ENCODE assay signal across 17 cellular contexts in genomic region chr21:43603230-43603626, GRCh38. TPM values are rescaled to one million over a fixed set of nuclear protein-coding genes. Genes with fewer than 3 reads are reported as not detected.
DNase-seq lines count a peak whose midpoint lies in the region; ATAC-seq, FAIRE-seq and TF ChIP-seq lines count a peak whose summit lies in the region.
"Had no signal": no experiment of that assay in that cellular context is flagged by ENCODE, and none has a peak within 500 bp of the region (broad histone marks: within the 10 kb centered on the region; RNA-seq: fewer than 3 reads in every experiment).

No MANE protein-coding gene starts in this region.

- no peak overlapping the region for H3K4me3 ChIP-seq in left lung
- no peak overlapping the region for H3K4me3 ChIP-seq in subcutaneous abdominal adipose tissue (ENCODE audit: low read depth in 1 of 5, low read length in 5 of 5)

- ATAC-seq in SK-N-SH treated with all-trans-retinoic acid at 6 μM for 48 hours (no peak), left lung (peak; percentile 74), GM18873 (IDR thresholded peaks at IDR 0.05; ENCODE audit: low FRiP score, unreplicated experiment) (no peak)
- ATAC-seq: stimulated activated memory B cell treated with anti-CD40 and anti-IgM and Interleukin-4, amounts not matched to agents 10 μg/mL and 1 μg/mL and 100 μg/mL, for 72 hours had no signal

- peak overlapping the region; percentile 21 to 63 for H3K27ac ChIP-seq in left lung
- H3K27ac ChIP-seq in subcutaneous abdominal adipose tissue (ENCODE audit: low read depth, low read length) = peak overlapping the region; percentile 42
- H3K27ac ChIP-seq: VCaP had no signal

- no peak overlapping the region for H3K9ac ChIP-seq in subcutaneous abdominal adipose tissue (ENCODE audit: low read length in 5 of 5)

- no peaks in the 10 kb centered on the region for H3K9me3 ChIP-seq in left lung
- H3K9me3 ChIP-seq in subcutaneous abdominal adipose tissue (ENCODE audit: control insufficient read depth in 5 of 5, low read length in 5 of 5) = no peaks in the 10 kb centered on the region

- intact Hi-C loops in left lung (cut with DNase I) = no loop called here

- no peak for FAIRE-seq in urothelium cell line (lab: Jason Lieb, UNC)
- FAIRE-seq: endometrium, GM19239 had no signal

- H3K4me1 ChIP-seq in left lung (no peaks in the 10 kb centered on the region), subcutaneous abdominal adipose tissue (ENCODE audit: control insufficient read depth in 5 of 5, insufficient read depth in 5 of 5, low read length in 5 of 5) (peaks cover 0 to 34% (median 26%) of the 10 kb centered on the region in 5 donors)

- DNase-seq in SHP77 (lab: John Stamatoyannopoulos, UW) (peak; percentile 24 to 38), SHP77 treated with DMSO at 0.1 percent for 48 hours (lab: John Stamatoyannopoulos, UW) (no peak), left lung (peak in 1 of 2 donors; percentile 64), dedifferentiated amniotic fluid mesenchymal stem cell (ENCODE audit: extremely low spot score) (no peak), urothelium cell line (ENCODE audit: low spot score) (no peak)
- DNase-seq: ACHN; activated naive CD4-positive, alpha-beta T cell treated with anti-CD3 and anti-CD28 coated beads for 36 hours; central memory CD4-positive, alpha-beta T cell; stimulated activated CD4-positive, alpha-beta T cell treated with anti-CD3 and anti-CD28 coated beads, Interleukin-4, amount 100 ng/mL, for 4 hours; SW 1271 had no signal

- H3K36me3 ChIP-seq in left lung = no peaks in the 10 kb centered on the region
- H3K36me3 ChIP-seq in subcutaneous abdominal adipose tissue (ENCODE audit: control insufficient read depth in 5 of 5, insufficient read depth in 5 of 5, low read length in 5 of 5) = no peaks in the 10 kb centered on the region

- no peaks in the 10 kb centered on the region for H3K27me3 ChIP-seq in left lung
- H3K27me3 ChIP-seq in subcutaneous abdominal adipose tissue (ENCODE audit: control insufficient read depth in 5 of 5, insufficient read depth in 4 of 5, low read length in 5 of 5) = no peaks in the 10 kb centered on the region

- TF ChIP-seq CTCF in left lung (IDR thresholded peaks at IDR 0.05) = no peak

TF ChIP-seq in SK-N-SH treated with all-trans-retinoic acid at 6 μM for 48 hours, 23 proteins besides CTCF, POLR2A, EP300 and RAD21:
- 0 out of 2 replicates have a peak, but pooled peaks have one; percentile 24 for TF ChIP-seq ZNF8 (CRISPR knock-in tag; IDR thresholded peaks at IDR 0.05)
- no peak for TF ChIP-seq ZNF565 (CRISPR knock-in tag; conservative IDR thresholded peaks at IDR 0.05; ENCODE audit: low read depth)
- TF ChIP-seq ZFP30 (CRISPR knock-in tag; IDR thresholded peaks at IDR 0.05) = no peak

RNA-seq across cellular contexts. Expression of gene HSF2BP, which starts 56.1 kb away (rescaled TPM):
- under 1 TPM; 0.29 to 0.58 TPM for total RNA-seq in left lung

RNA-seq across cellular contexts. Expression of gene RRP1B, which starts 56.1 kb away (rescaled TPM):
- total RNA-seq in left lung = 10 to 100 TPM; 16.0 to 20.3 TPM

Comparison
In these comparisons a context has a peak if more than half of its experiments do, and no peak if none do; other contexts are left out.
1. DNase-seq: peak in SHP77 (2 of 2); none in SHP77 treated with DMSO at 0.1 percent for 48 hours (single experiment), dedifferentiated amniotic fluid mesenchymal stem cell (single experiment) and urothelium cell line (single experiment).